In genomic region chr4:86653237-86653865, GRCh38 we compare ENCODE assay signal across 10 cellular contexts. TPM values are rescaled to one million over a fixed set of nuclear protein-coding genes. Genes with fewer than 3 reads are reported as not detected.
DNase-seq lines count a peak whose midpoint lies in the region; ATAC-seq and TF ChIP-seq lines count a peak whose summit lies in the region.
"Had no signal": no experiment of that assay in that cellular context is flagged by ENCODE, and none has a peak within 500 bp of the region (broad histone marks: within the 10 kb centered on the region; RNA-seq: fewer than 3 reads in every experiment).

No MANE protein-coding gene starts in this region.

- H3K27me3 ChIP-seq in NT2/D1 (ENCODE audit: insufficient read depth, insufficient read length) (no peaks in the 10 kb centered on the region), upper lobe of right lung (no peaks in the 10 kb centered on the region)

- no peak for ATAC-seq in upper lobe of right lung
- ATAC-seq in GM18873 (IDR thresholded peaks at IDR 0.05; ENCODE audit: low FRiP score, unreplicated experiment) = no peak

- intact Hi-C loops in upper lobe of right lung (cut with DNase I) = no loop called here

- peak; percentile 55 for TF ChIP-seq CTCF in epithelial cell of proximal tubule (conservative IDR thresholded peaks at IDR 0.05; ENCODE audit: low read depth, low read length)
- TF ChIP-seq CTCF in upper lobe of right lung (IDR thresholded peaks at IDR 0.05) = peak; percentile 31

- H3K36me3 ChIP-seq in NT2/D1 (ENCODE audit: insufficient read depth, insufficient read length, low read length) (peaks cover 4% of the 10 kb centered on the region), upper lobe of right lung (no peaks in the 10 kb centered on the region)
- H3K36me3 ChIP-seq: thoracic aorta had no signal

- H3K9ac ChIP-seq in NT2/D1 (ENCODE audit: insufficient read length, low read depth) = no peak overlapping the region

- H3K4me3 ChIP-seq in NT2/D1 (ENCODE audit: insufficient read length, low read depth) (no peak overlapping the region), epithelial cell of proximal tubule (ENCODE audit: low read depth, low read length) (no peak overlapping the region), upper lobe of right lung (no peak overlapping the region)
- H3K4me3 ChIP-seq: lung, thoracic aorta had no signal

- DNase-seq in stimulated activated CD4-positive, alpha-beta T cell treated with anti-CD3 and anti-CD28 coated beads, Interleukin-15, amount 100 ng/mL, for 24 hours = peak; percentile 22
- no peak for DNase-seq in stimulated activated CD4-positive, alpha-beta T cell treated with anti-CD3 and anti-CD28 coated beads, Interleukin-12 subunit alpha, Interleukin-12 subunit beta, amount 100 ng/mL, for 4 hours
- DNase-seq in NT2/D1 (ENCODE audit: low read depth, low spot score) (peak; percentile 28), epithelial cell of proximal tubule (ENCODE audit: low read depth) (no peak), upper lobe of right lung (no peak), mucosa of gallbladder (ENCODE audit: low spot score) (no peak), KG1 (lab: John Stamatoyannopoulos, UW) (no peak)

- H3K4me1 ChIP-seq in NT2/D1 (ENCODE audit: insufficient read depth, insufficient read length) (no peaks in the 10 kb centered on the region), upper lobe of right lung (no peaks in the 10 kb centered on the region)

- H3K27ac ChIP-seq in upper lobe of right lung = no peak overlapping the region
- H3K27ac ChIP-seq: thoracic aorta had no signal

- peaks cover 22% of the 10 kb centered on the region for H3K9me3 ChIP-seq in NT2/D1 (ENCODE audit: insufficient read depth, low read length)
- peaks cover 24% of the 10 kb centered on the region for H3K9me3 ChIP-seq in upper lobe of right lung

RNA-seq across cellular contexts. Expression of gene PTPN13, which starts 59.2 kb away (rescaled TPM):
- 16.3 and 19.8 TPM in 2 replicates for total RNA-seq in epithelial cell of proximal tubule
- total RNA-seq in upper lobe of right lung = 69.9 TPM
- total RNA-seq in mucosa of gallbladder = 24.9 TPM

Comparison
In these comparisons a context has a peak if more than half of its experiments do, and no peak if none do; other contexts are left out.
1. DNase-seq: peak in stimulated activated CD4-positive, alpha-beta T cell treated with anti-CD3 and anti-CD28 coated beads, Interleukin-15, amount 100 ng/mL, for 24 hours (single experiment) and NT2/D1 (single experiment); none in stimulated activated CD4-positive, alpha-beta T cell treated with anti-CD3 and anti-CD28 coated beads, Interleukin-12 subunit alpha, Interleukin-12 subunit beta, amount 100 ng/mL, for 4 hours (single experiment), epithelial cell of proximal tubule (single experiment), upper lobe of right lung (single experiment), mucosa of gallbladder (single experiment) and KG1 (single experiment).